1 cellular context compared by ENCODE assay signal in the genomic region with DNA sequence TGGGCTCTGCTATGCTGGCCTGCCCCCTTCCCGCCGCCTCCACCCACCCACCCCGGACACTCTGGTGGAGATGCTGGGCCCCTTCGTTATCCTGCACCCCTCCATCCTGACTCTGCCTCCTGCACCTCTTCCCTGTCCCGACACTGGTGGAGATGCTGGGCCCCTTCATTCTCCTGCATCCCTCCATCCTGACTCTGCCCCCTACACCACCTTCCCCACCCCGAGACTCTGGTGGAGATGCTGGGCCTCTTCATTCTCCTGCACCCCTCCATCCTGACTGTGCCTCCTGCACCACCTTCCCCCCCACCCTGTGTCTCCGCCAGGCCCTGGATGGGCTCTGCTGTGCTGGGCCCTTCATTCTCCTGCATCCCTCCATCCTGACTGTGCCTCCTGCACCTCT.
A peak's percentile ranks its signal among the peaks of the same experiment; 100 is the strongest.
TF ChIP-seq lines count a peak whose summit lies in the region.

No MANE protein-coding gene starts in this region.

TF ChIP-seq in H1, 55 proteins besides CTCF, POLR2A, EP300 and RAD21:
- peak; percentile 40; the same call in 1 of the 2 replicates for TF ChIP-seq POLR2AphosphoS5 (IDR thresholded peaks at IDR 0.05; ENCODE audit: low read depth, low read length)
- no peak for TF ChIP-seq SIN3A (conservative IDR thresholded peaks at IDR 0.05 in 1 of 2, IDR thresholded peaks at IDR 0.05 in 1 of 2; ENCODE audit: low read depth in 1 of 2, low read length in 2 of 2)
